ENCODE assay signal across 1 cellular context in genomic region chr5:81851481-81852178, GRCh38.
TF ChIP-seq lines count a peak whose summit lies in the region.

No MANE protein-coding gene starts in this region.

TF ChIP-seq in K562, 482 proteins besides CTCF, POLR2A, EP300 and RAD21 (continued from another document and continues in another):
- peak in 1 of 2 experiments; percentile 75; a peak in 2 of 4 replicates for TF ChIP-seq UBTF (IDR thresholded peaks at IDR 0.05; ENCODE audit: borderline replicate concordance in 1 of 2, low read depth in 2 of 2, low read length in 2 of 2)
- TF ChIP-seq CHD1 (IDR thresholded peaks at IDR 0.05; ENCODE audit: low read length), result peak; percentile 18
- TF ChIP-seq ZFPM2 (CRISPR knock-in tag; IDR thresholded peaks at IDR 0.05), result no peak
- TF ChIP-seq DDX20 (tag; IDR thresholded peaks at IDR 0.05; ENCODE audit: low read depth), result no peak
- no peak for TF ChIP-seq ZNF212 (CRISPR knock-in tag; IDR thresholded peaks at IDR 0.05)
- TF ChIP-seq ZNF280A (IDR thresholded peaks at IDR 0.05; ENCODE audit: low read depth, partially characterized antibody), result no peak
- TF ChIP-seq SMARCC2 (IDR thresholded peaks at IDR 0.05; ENCODE audit: low read depth), result no peak
- no peak for TF ChIP-seq USF1 (CRISPR knock-in tag; IDR thresholded peaks at IDR 0.05)
- TF ChIP-seq SIN3B (IDR thresholded peaks at IDR 0.05; ENCODE audit: low read depth), result no peak
- peak; percentile 98 for TF ChIP-seq ELF4 (CRISPR knock-in tag; IDR thresholded peaks at IDR 0.05)
- TF ChIP-seq FOXM1 (IDR thresholded peaks at IDR 0.05; ENCODE audit: low read depth), result peak; percentile 25; the same call in 1 of the 2 replicates
- no peak for TF ChIP-seq FOXM1 (CRISPR knock-in tag; IDR thresholded peaks at IDR 0.05; ENCODE audit: low read depth)
- TF ChIP-seq CCNT2 (IDR thresholded peaks at IDR 0.05; ENCODE audit: borderline replicate concordance, extremely low read depth, insufficient read length, low read depth, low read length), result peak; percentile 97
- peak; percentile 93 for TF ChIP-seq NEUROD1 (IDR thresholded peaks at IDR 0.05; ENCODE audit: borderline replicate concordance, low read depth, low read length, partially characterized antibody)
- no peak for TF ChIP-seq NR1H2 (CRISPR knock-in tag; IDR thresholded peaks at IDR 0.05)
- TF ChIP-seq SMARCB1 (IDR thresholded peaks at IDR 0.05; ENCODE audit: insufficient read length, low read depth), result no peak
- TF ChIP-seq HMBOX1 (IDR thresholded peaks at IDR 0.05), result 0 out of 2 replicates have a peak, but pooled peaks have one; percentile 28
- peak; percentile 17 to 56; a peak in 1 of 4 replicates for TF ChIP-seq ETV6 (IDR thresholded peaks at IDR 0.05; ENCODE audit: borderline replicate concordance in 1 of 2, low read depth in 2 of 2, low read length in 1 of 2)
- no peak for TF ChIP-seq ETV6 (CRISPR knock-in tag; IDR thresholded peaks at IDR 0.05; ENCODE audit: borderline replicate concordance)
- TF ChIP-seq ZNF395 (CRISPR knock-in tag; IDR thresholded peaks at IDR 0.05), result peak; percentile 79
- peak; percentile 38 for TF ChIP-seq NUFIP1 (IDR thresholded peaks at IDR 0.05; ENCODE audit: partially characterized antibody)
- TF ChIP-seq MEF2A (IDR thresholded peaks at IDR 0.05; ENCODE audit: control insufficient read depth, low read depth, low read length), result peak; percentile 33; the same call in 1 of the 2 replicates
- TF ChIP-seq RBM14 (IDR thresholded peaks at IDR 0.05; ENCODE audit: borderline replicate concordance, insufficient read depth, low read depth, low read length), result no peak
- no peak for TF ChIP-seq TSC22D4 (tag; IDR thresholded peaks at IDR 0.05)
- no peak for TF ChIP-seq ZNF609 (CRISPR knock-in tag; IDR thresholded peaks at IDR 0.05; ENCODE audit: borderline replicate concordance)
- TF ChIP-seq ZNF561 (CRISPR knock-in tag; conservative IDR thresholded peaks at IDR 0.05), result no peak
- TF ChIP-seq MTA3 (IDR thresholded peaks at IDR 0.05; ENCODE audit: borderline replicate concordance), result peak; percentile 87
- no peak for TF ChIP-seq ZNF512 (tag; IDR thresholded peaks at IDR 0.05)
- TF ChIP-seq SRF (CRISPR knock-in tag; IDR thresholded peaks at IDR 0.05), result no peak; a peak in 1 of 4 replicates
- TF ChIP-seq IRF1 (CRISPR knock-in tag; IDR thresholded peaks at IDR 0.05; ENCODE audit: borderline replicate concordance), result no peak
- no peak for TF ChIP-seq ZNF316 (IDR thresholded peaks at IDR 0.05)
- no peak for TF ChIP-seq MTA2 (IDR thresholded peaks at IDR 0.05; ENCODE audit: low read depth)
- TF ChIP-seq KDM2B (CRISPR knock-in tag; IDR thresholded peaks at IDR 0.05), result no peak
- 0 out of 2 replicates have a peak, but pooled peaks have one; percentile 68 for TF ChIP-seq E2F3 (CRISPR knock-in tag; IDR thresholded peaks at IDR 0.05)
- TF ChIP-seq ELK1 (CRISPR knock-in tag; IDR thresholded peaks at IDR 0.05), result no peak
- TF ChIP-seq ETV1 (tag; conservative IDR thresholded peaks at IDR 0.05; ENCODE audit: low read depth), result peak; percentile 92
- TF ChIP-seq STAT5B (CRISPR knock-in tag; IDR thresholded peaks at IDR 0.05), result no peak
- TF ChIP-seq DIDO1 (tag; IDR thresholded peaks at IDR 0.05; ENCODE audit: low read depth), result no peak
- no peak for TF ChIP-seq HMG20B (CRISPR knock-in tag; IDR thresholded peaks at IDR 0.05)
- TF ChIP-seq FOSL1 (tag; conservative IDR thresholded peaks at IDR 0.05), result 0 out of 2 replicates have a peak, but pooled peaks have one; percentile 26
- no peak for TF ChIP-seq POU5F1 (IDR thresholded peaks at IDR 0.05; ENCODE audit: borderline replicate concordance, low read depth, low read length, partially characterized antibody)
- TF ChIP-seq ZNF778 (CRISPR knock-in tag; IDR thresholded peaks at IDR 0.05), result no peak
- no peak for TF ChIP-seq POLR2B (IDR thresholded peaks at IDR 0.05; ENCODE audit: low read depth, partially characterized antibody)
- TF ChIP-seq MAFK (IDR thresholded peaks at IDR 0.05; ENCODE audit: low read length), result no peak
- TF ChIP-seq ZSCAN29 (IDR thresholded peaks at IDR 0.05), result peak; percentile 63; the same call in 1 of the 2 replicates
- no peak for TF ChIP-seq CGGBP1 (CRISPR knock-in tag; IDR thresholded peaks at IDR 0.05)
- 0 out of 2 replicates have a peak, but pooled peaks have one; percentile 24 for TF ChIP-seq CBX5 (IDR thresholded peaks at IDR 0.05; ENCODE audit: borderline replicate concordance, low read depth)
- TF ChIP-seq HSF4 (CRISPR knock-in tag; IDR thresholded peaks at IDR 0.05; ENCODE audit: borderline replicate concordance), result no peak
- TF ChIP-seq SREBF1 (IDR thresholded peaks at IDR 0.05; ENCODE audit: borderline replicate concordance, low read depth, low read length), result no peak
- peak; percentile 43; the same call in 1 of the 2 replicates for TF ChIP-seq ZNF354B (CRISPR knock-in tag; IDR thresholded peaks at IDR 0.05)
- no peak for TF ChIP-seq ZNF347 (CRISPR knock-in tag; IDR thresholded peaks at IDR 0.05; ENCODE audit: low read depth)
- peak in 1 of 2 experiments; percentile 77; a peak in 1 of 4 replicates for TF ChIP-seq ARNT (IDR thresholded peaks at IDR 0.05)
